In the genomic region with DNA sequence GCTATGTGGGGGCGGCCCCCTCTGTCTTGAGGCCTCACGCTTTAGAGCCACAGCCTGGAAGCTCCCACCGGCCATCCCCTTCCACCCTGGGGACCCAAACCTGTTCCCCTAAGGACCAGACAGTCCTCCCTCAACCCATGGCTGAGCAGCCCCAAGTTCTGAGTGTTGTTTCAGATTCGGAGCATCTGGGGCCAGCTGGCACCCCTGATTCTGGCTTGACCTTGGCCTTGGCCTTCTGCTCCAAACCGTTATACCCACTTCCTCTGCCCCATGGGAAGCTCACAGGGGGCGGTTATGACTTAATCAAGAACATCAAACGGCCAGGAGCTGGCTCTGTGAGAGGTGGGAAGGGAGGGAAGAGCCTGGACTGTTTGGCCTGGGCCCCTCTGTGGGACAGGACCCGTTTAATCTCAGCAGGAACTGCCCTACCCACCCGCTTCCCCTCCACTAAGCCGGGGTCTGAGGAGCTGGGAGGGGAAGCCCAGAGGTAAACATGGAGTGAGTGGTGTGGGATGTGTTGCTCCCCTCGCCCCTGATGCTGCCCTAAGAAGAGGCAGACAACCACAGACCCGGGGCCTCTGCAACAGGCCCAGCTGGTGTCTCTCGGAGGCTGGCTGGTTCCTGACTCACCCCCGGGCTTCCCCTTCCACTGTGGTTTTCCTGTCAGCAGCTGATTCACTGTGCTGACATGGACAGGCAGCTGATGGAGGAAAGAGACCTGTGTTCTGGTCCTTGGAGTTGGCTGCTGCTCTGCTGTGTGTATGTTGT, we compare ENCODE assay signal across 1 cellular context.
TF ChIP-seq lines count a peak whose summit lies in the region.

No MANE protein-coding gene starts in this region.

TF ChIP-seq in K562, 482 proteins besides CTCF, POLR2A, EP300 and RAD21 (continued from another document and continues in another):
- TF ChIP-seq, protein P1, sequence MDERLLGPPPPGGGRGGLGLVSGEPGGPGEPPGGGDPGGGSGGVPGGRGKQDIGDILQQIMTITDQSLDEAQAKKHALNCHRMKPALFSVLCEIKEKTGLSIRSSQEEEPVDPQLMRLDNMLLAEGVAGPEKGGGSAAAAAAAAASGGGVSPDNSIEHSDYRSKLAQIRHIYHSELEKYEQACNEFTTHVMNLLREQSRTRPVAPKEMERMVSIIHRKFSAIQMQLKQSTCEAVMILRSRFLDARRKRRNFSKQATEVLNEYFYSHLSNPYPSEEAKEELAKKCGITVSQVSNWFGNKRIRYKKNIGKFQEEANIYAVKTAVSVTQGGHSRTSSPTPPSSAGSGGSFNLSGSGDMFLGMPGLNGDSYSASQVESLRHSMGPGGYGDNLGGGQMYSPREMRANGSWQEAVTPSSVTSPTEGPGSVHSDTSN (CRISPR knock-in tag; IDR thresholded peaks at IDR 0.05; ENCODE audit: low read depth), result no peak
- TF ChIP-seq, protein P1 (tag; conservative IDR thresholded peaks at IDR 0.05; ENCODE audit: low read depth), result peak; percentile 50
- no peak for TF ChIP-seq ZNF239 (CRISPR knock-in tag; IDR thresholded peaks at IDR 0.05)
- TF ChIP-seq BRD9 (IDR thresholded peaks at IDR 0.05; ENCODE audit: low read depth, partially characterized antibody), result no peak
- TF ChIP-seq BRCA1 (IDR thresholded peaks at IDR 0.05), result no peak
- 0 out of 2 replicates have a peak, but pooled peaks have one; percentile 37 for TF ChIP-seq BRCA1 (CRISPR knock-in tag; IDR thresholded peaks at IDR 0.05)
- peak; percentile 22; the same call in 1 of the 2 replicates for TF ChIP-seq TEAD4 (IDR thresholded peaks at IDR 0.05; ENCODE audit: low read length)
- TF ChIP-seq TEAD4 (CRISPR knock-in tag; IDR thresholded peaks at IDR 0.05; ENCODE audit: borderline replicate concordance), result no peak
- peak; percentile 66; the same call in 1 of the 2 replicates for TF ChIP-seq CTBP1 (IDR thresholded peaks at IDR 0.05; ENCODE audit: borderline replicate concordance)
- TF ChIP-seq SMARCA4 (IDR thresholded peaks at IDR 0.05), result peak; percentile 50; the same call in 1 of the 2 replicates
- no peak for TF ChIP-seq ZFPM2 (CRISPR knock-in tag; IDR thresholded peaks at IDR 0.05)
- TF ChIP-seq PYGO2 (tag; IDR thresholded peaks at IDR 0.05), result no peak
- no peak for TF ChIP-seq NR3C1 (CRISPR knock-in tag; IDR thresholded peaks at IDR 0.05)
- no peak for TF ChIP-seq ZBED1 (IDR thresholded peaks at IDR 0.05)
- no peak for TF ChIP-seq RHOXF2B (CRISPR knock-in tag; conservative IDR thresholded peaks at IDR 0.05)
- peak; percentile 29; the same call in 1 of the 2 replicates for TF ChIP-seq NFE2 (IDR thresholded peaks at IDR 0.05; ENCODE audit: low read depth)
- TF ChIP-seq RFX5 (IDR thresholded peaks at IDR 0.05; ENCODE audit: low read depth, low read length), result no peak
- TF ChIP-seq, protein P2, sequence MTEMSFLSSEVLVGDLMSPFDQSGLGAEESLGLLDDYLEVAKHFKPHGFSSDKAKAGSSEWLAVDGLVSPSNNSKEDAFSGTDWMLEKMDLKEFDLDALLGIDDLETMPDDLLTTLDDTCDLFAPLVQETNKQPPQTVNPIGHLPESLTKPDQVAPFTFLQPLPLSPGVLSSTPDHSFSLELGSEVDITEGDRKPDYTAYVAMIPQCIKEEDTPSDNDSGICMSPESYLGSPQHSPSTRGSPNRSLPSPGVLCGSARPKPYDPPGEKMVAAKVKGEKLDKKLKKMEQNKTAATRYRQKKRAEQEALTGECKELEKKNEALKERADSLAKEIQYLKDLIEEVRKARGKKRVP (CRISPR knock-in tag; IDR thresholded peaks at IDR 0.05), result no peak
- TF ChIP-seq, protein P3, sequence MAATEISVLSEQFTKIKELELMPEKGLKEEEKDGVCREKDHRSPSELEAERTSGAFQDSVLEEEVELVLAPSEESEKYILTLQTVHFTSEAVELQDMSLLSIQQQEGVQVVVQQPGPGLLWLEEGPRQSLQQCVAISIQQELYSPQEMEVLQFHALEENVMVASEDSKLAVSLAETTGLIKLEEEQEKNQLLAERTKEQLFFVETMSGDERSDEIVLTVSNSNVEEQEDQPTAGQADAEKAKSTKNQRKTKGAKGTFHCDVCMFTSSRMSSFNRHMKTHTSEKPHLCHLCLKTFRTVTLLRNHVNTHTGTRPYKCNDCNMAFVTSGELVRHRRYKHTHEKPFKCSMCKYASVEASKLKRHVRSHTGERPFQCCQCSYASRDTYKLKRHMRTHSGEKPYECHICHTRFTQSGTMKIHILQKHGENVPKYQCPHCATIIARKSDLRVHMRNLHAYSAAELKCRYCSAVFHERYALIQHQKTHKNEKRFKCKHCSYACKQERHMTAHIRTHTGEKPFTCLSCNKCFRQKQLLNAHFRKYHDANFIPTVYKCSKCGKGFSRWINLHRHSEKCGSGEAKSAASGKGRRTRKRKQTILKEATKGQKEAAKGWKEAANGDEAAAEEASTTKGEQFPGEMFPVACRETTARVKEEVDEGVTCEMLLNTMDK (IDR thresholded peaks at IDR 0.05; ENCODE audit: borderline replicate concordance, insufficient read depth, low read depth, low read length, poor library complexity, severe bottlenecking), result no peak
- TF ChIP-seq, protein P4, sequence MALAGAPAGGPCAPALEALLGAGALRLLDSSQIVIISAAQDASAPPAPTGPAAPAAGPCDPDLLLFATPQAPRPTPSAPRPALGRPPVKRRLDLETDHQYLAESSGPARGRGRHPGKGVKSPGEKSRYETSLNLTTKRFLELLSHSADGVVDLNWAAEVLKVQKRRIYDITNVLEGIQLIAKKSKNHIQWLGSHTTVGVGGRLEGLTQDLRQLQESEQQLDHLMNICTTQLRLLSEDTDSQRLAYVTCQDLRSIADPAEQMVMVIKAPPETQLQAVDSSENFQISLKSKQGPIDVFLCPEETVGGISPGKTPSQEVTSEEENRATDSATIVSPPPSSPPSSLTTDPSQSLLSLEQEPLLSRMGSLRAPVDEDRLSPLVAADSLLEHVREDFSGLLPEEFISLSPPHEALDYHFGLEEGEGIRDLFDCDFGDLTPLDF (CRISPR knock-in tag; IDR thresholded peaks at IDR 0.05), result no peak
- TF ChIP-seq BDP1 (IDR thresholded peaks at IDR 0.05; ENCODE audit: insufficient read depth, insufficient read length), result no peak
- no peak for TF ChIP-seq NR2C2 (CRISPR knock-in tag; IDR thresholded peaks at IDR 0.05)
- peak; percentile 46; the same call in 1 of the 2 replicates for TF ChIP-seq NR2C2 (tag; IDR thresholded peaks at IDR 0.05)
- TF ChIP-seq HMG20B (CRISPR knock-in tag; IDR thresholded peaks at IDR 0.05), result no peak
- TF ChIP-seq ZC3H4 (CRISPR knock-in tag; IDR thresholded peaks at IDR 0.05; ENCODE audit: borderline replicate concordance), result no peak
- TF ChIP-seq TAF15 (IDR thresholded peaks at IDR 0.05; ENCODE audit: low read depth, low read length), result no peak
- TF ChIP-seq GABPA (tag; conservative IDR thresholded peaks at IDR 0.05; ENCODE audit: low read depth), result no peak
- TF ChIP-seq NUFIP1 (IDR thresholded peaks at IDR 0.05; ENCODE audit: partially characterized antibody), result no peak
- peak; percentile 26; the same call in 1 of the 2 replicates for TF ChIP-seq ETV5 (CRISPR knock-in tag; IDR thresholded peaks at IDR 0.05; ENCODE audit: low read depth)
- TF ChIP-seq ZNF586 (CRISPR knock-in tag; conservative IDR thresholded peaks at IDR 0.05), result no peak
- no peak for TF ChIP-seq SOX6 (IDR thresholded peaks at IDR 0.05)
- no peak for TF ChIP-seq ZNF696 (CRISPR knock-in tag; conservative IDR thresholded peaks at IDR 0.05)
- no peak for TF ChIP-seq CBX3 (IDR thresholded peaks at IDR 0.05; ENCODE audit: borderline replicate concordance in 1 of 2, low read length in 2 of 2)
- TF ChIP-seq ZFP1 (CRISPR knock-in tag; IDR thresholded peaks at IDR 0.05), result no peak
- TF ChIP-seq KLF1 (tag; IDR thresholded peaks at IDR 0.05), result no peak
- no peak for TF ChIP-seq ZNF445 (CRISPR knock-in tag; IDR thresholded peaks at IDR 0.05; ENCODE audit: low read depth)
- no peak for TF ChIP-seq KDM2B (CRISPR knock-in tag; IDR thresholded peaks at IDR 0.05)
- TF ChIP-seq RBM17 (IDR thresholded peaks at IDR 0.05; ENCODE audit: borderline replicate concordance, low read depth, low read length), result no peak
- no peak for TF ChIP-seq CREB1 (IDR thresholded peaks at IDR 0.05)
- TF ChIP-seq CREB1 (CRISPR knock-in tag; IDR thresholded peaks at IDR 0.05), result no peak
- peak; percentile 71 for TF ChIP-seq DACH1 (IDR thresholded peaks at IDR 0.05; ENCODE audit: partially characterized antibody)
- TF ChIP-seq, protein P5, sequence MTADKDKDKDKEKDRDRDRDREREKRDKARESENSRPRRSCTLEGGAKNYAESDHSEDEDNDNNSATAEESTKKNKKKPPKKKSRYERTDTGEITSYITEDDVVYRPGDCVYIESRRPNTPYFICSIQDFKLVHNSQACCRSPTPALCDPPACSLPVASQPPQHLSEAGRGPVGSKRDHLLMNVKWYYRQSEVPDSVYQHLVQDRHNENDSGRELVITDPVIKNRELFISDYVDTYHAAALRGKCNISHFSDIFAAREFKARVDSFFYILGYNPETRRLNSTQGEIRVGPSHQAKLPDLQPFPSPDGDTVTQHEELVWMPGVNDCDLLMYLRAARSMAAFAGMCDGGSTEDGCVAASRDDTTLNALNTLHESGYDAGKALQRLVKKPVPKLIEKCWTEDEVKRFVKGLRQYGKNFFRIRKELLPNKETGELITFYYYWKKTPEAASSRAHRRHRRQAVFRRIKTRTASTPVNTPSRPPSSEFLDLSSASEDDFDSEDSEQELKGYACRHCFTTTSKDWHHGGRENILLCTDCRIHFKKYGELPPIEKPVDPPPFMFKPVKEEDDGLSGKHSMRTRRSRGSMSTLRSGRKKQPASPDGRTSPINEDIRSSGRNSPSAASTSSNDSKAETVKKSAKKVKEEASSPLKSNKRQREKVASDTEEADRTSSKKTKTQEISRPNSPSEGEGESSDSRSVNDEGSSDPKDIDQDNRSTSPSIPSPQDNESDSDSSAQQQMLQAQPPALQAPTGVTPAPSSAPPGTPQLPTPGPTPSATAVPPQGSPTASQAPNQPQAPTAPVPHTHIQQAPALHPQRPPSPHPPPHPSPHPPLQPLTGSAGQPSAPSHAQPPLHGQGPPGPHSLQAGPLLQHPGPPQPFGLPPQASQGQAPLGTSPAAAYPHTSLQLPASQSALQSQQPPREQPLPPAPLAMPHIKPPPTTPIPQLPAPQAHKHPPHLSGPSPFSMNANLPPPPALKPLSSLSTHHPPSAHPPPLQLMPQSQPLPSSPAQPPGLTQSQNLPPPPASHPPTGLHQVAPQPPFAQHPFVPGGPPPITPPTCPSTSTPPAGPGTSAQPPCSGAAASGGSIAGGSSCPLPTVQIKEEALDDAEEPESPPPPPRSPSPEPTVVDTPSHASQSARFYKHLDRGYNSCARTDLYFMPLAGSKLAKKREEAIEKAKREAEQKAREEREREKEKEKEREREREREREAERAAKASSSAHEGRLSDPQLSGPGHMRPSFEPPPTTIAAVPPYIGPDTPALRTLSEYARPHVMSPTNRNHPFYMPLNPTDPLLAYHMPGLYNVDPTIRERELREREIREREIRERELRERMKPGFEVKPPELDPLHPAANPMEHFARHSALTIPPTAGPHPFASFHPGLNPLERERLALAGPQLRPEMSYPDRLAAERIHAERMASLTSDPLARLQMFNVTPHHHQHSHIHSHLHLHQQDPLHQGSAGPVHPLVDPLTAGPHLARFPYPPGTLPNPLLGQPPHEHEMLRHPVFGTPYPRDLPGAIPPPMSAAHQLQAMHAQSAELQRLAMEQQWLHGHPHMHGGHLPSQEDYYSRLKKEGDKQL (CRISPR knock-in tag; IDR thresholded peaks at IDR 0.05; ENCODE audit: borderline replicate concordance), result no peak
- TF ChIP-seq EHMT2 (IDR thresholded peaks at IDR 0.05), result no peak
- TF ChIP-seq, protein P6, sequence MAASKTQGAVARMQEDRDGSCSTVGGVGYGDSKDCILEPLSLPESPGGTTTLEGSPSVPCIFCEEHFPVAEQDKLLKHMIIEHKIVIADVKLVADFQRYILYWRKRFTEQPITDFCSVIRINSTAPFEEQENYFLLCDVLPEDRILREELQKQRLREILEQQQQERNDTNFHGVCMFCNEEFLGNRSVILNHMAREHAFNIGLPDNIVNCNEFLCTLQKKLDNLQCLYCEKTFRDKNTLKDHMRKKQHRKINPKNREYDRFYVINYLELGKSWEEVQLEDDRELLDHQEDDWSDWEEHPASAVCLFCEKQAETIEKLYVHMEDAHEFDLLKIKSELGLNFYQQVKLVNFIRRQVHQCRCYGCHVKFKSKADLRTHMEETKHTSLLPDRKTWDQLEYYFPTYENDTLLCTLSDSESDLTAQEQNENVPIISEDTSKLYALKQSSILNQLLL (CRISPR knock-in tag; IDR thresholded peaks at IDR 0.05; ENCODE audit: borderline replicate concordance), result no peak
- TF ChIP-seq FOXJ2 (tag; IDR thresholded peaks at IDR 0.05), result no peak
- no peak for TF ChIP-seq ZNF124 (CRISPR knock-in tag; IDR thresholded peaks at IDR 0.05)
- TF ChIP-seq RBM15 (IDR thresholded peaks at IDR 0.05; ENCODE audit: insufficient read depth, low read length), result no peak
- TF ChIP-seq POLR2B (IDR thresholded peaks at IDR 0.05; ENCODE audit: low read depth, partially characterized antibody), result no peak
- TF ChIP-seq ZNF121 (CRISPR knock-in tag; conservative IDR thresholded peaks at IDR 0.05), result no peak
- TF ChIP-seq CBFA2T3 (IDR thresholded peaks at IDR 0.05), result peak; percentile 59
- TF ChIP-seq, protein P7, sequence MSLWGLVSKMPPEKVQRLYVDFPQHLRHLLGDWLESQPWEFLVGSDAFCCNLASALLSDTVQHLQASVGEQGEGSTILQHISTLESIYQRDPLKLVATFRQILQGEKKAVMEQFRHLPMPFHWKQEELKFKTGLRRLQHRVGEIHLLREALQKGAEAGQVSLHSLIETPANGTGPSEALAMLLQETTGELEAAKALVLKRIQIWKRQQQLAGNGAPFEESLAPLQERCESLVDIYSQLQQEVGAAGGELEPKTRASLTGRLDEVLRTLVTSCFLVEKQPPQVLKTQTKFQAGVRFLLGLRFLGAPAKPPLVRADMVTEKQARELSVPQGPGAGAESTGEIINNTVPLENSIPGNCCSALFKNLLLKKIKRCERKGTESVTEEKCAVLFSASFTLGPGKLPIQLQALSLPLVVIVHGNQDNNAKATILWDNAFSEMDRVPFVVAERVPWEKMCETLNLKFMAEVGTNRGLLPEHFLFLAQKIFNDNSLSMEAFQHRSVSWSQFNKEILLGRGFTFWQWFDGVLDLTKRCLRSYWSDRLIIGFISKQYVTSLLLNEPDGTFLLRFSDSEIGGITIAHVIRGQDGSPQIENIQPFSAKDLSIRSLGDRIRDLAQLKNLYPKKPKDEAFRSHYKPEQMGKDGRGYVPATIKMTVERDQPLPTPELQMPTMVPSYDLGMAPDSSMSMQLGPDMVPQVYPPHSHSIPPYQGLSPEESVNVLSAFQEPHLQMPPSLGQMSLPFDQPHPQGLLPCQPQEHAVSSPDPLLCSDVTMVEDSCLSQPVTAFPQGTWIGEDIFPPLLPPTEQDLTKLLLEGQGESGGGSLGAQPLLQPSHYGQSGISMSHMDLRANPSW (CRISPR knock-in tag; IDR thresholded peaks at IDR 0.05), result no peak
